Comparison of ENCODE assay signal across 1 cellular context in the genomic region with DNA sequence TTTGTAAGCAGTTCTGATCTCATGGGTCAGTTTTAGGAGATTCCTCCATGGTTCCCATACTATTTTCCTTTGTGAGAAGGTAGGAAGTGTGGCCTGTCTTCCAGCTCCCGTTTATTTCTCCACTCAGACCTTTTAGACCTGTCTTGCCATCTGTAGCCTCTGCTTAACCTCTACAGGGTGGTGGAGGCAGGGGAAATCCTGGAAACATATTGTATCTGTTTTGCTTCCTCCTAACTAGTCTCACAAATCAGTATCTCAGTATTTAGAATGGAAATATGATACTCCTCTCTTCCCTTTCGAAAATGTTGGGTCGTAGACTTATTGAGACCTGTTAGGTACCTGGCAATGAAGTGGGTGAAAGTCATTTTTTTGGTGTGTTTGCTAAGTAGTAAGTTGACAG.
TF ChIP-seq lines count a peak whose summit lies in the region.

No MANE protein-coding gene starts in this region.

TF ChIP-seq in SK-N-SH, 30 proteins besides CTCF, POLR2A, EP300 and RAD21 (continued from another document):
- TF ChIP-seq, protein P1, sequence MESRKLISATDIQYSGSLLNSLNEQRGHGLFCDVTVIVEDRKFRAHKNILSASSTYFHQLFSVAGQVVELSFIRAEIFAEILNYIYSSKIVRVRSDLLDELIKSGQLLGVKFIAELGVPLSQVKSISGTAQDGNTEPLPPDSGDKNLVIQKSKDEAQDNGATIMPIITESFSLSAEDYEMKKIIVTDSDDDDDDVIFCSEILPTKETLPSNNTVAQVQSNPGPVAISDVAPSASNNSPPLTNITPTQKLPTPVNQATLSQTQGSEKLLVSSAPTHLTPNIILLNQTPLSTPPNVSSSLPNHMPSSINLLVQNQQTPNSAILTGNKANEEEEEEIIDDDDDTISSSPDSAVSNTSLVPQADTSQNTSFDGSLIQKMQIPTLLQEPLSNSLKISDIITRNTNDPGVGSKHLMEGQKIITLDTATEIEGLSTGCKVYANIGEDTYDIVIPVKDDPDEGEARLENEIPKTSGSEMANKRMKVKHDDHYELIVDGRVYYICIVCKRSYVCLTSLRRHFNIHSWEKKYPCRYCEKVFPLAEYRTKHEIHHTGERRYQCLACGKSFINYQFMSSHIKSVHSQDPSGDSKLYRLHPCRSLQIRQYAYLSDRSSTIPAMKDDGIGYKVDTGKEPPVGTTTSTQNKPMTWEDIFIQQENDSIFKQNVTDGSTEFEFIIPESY (IDR thresholded peaks at IDR 0.05; ENCODE audit: borderline replicate concordance, low read depth): no peak
- TF ChIP-seq USF1 (IDR thresholded peaks at IDR 0.05; ENCODE audit: borderline replicate concordance, low read depth) (no peak), RXRA (IDR thresholded peaks at IDR 0.05; ENCODE audit: borderline replicate concordance, low read depth) (no peak), NFIC (IDR thresholded peaks at IDR 0.05; ENCODE audit: borderline replicate concordance) (no peak), YY1 (IDR thresholded peaks at IDR 0.05; ENCODE audit: low read depth) (no peak)
